ENCODE assay signal across 19 cellular contexts in genomic region chr13:27917121-27917947, GRCh38. TPM values are rescaled to one million over a fixed set of nuclear protein-coding genes. Genes with fewer than 3 reads are reported as not detected.
DNase-seq lines count a peak whose midpoint lies in the region; ATAC-seq and TF ChIP-seq lines count a peak whose summit lies in the region.
"Had no signal": no experiment of that assay in that cellular context is flagged by ENCODE, and none has a peak within 500 bp of the region (broad histone marks: within the 10 kb centered on the region; RNA-seq: fewer than 3 reads in every experiment).

No MANE protein-coding gene starts in this region.

- POLR2A ChIA-PET in IMR-90 (lab: Charles Lee; ENCODE audit: unreplicated experiment), result no interaction called here

- H3K4me3 Mint-ChIP-seq in central memory CD8-positive, alpha-beta T cell, result peak overlapping the region; percentile 53
- peak overlapping the region; percentile 76 for H3K4me3 Mint-ChIP-seq in neural crest cell

- no peaks in the 10 kb centered on the region for H3K36me3 ChIP-seq in IMR-90 (ENCODE audit: control insufficient read depth, insufficient read depth, low read length)
- H3K36me3 ChIP-seq: cardiac muscle cell had no signal

- H3K4me3 ChIP-seq in IMR-90 (ENCODE audit: insufficient read depth, low read depth, low read length), result no peak overlapping the region
- H3K4me3 ChIP-seq: cardiac muscle cell had no signal

- H3K27me3 Mint-ChIP-seq in central memory CD8-positive, alpha-beta T cell, result peaks cover 75% of the 10 kb centered on the region
- peaks cover 99% of the 10 kb centered on the region for H3K27me3 Mint-ChIP-seq in neural crest cell (ENCODE audit: low read depth)

- H3K4me2 ChIP-seq in IMR-90 (ENCODE audit: low read depth, low read length), result no peak overlapping the region

- H3K36me3 Mint-ChIP-seq in central memory CD8-positive, alpha-beta T cell (ENCODE audit: insufficient read depth), result peaks cover 2% of the 10 kb centered on the region
- H3K36me3 Mint-ChIP-seq in neural crest cell (ENCODE audit: low read depth), result peaks cover 2% of the 10 kb centered on the region

- H3K9me3 Mint-ChIP-seq in central memory CD8-positive, alpha-beta T cell, result no peaks in the 10 kb centered on the region
- no peaks in the 10 kb centered on the region for H3K9me3 Mint-ChIP-seq in neural crest cell

- no TSS peak for BruUV-seq in IMR-90 (replicated peaks; lab: Mats Ljungman, UMichigan)

- intact Hi-C loops in IMR-90 (cut with micrococcal nuclease), result no loop called here

- H3K4me1 Mint-ChIP-seq in central memory CD8-positive, alpha-beta T cell, result peaks cover 24% of the 10 kb centered on the region
- H3K4me1 Mint-ChIP-seq in neural crest cell, result peaks cover 21% of the 10 kb centered on the region

- H3K9me3 ChIP-seq in IMR-90 (ENCODE audit: control insufficient read depth, insufficient read depth, low read length), result peaks cover 10% of the 10 kb centered on the region; the same call in 1 of the 2 replicates

- no peak overlapping the region for H3K27ac Mint-ChIP-seq in central memory CD8-positive, alpha-beta T cell (ENCODE audit: low read depth)
- H3K27ac Mint-ChIP-seq in neural crest cell (ENCODE audit: unreplicated experiment), result no peak overlapping the region

- no peaks in the 10 kb centered on the region for H4K20me1 ChIP-seq in IMR-90 (ENCODE audit: insufficient read depth, low read length)

- no peak for TF ChIP-seq POLR2A in IMR-90 (IDR thresholded peaks at IDR 0.05; ENCODE audit: low read depth, low read length)

- peaks cover 3% of the 10 kb centered on the region; the same call in 1 of the 2 replicates for H3K4me1 ChIP-seq in IMR-90 (ENCODE audit: control insufficient read depth, insufficient read depth, low read length)

- no peak overlapping the region for H4K8ac ChIP-seq in IMR-90 (ENCODE audit: low read depth in 2 of 2, low read length in 2 of 2)

- no peak overlapping the region for H3K9ac ChIP-seq in IMR-90 (ENCODE audit: low read depth, low read length)

- no peak overlapping the region for H4K5ac ChIP-seq in IMR-90 (ENCODE audit: low read depth, low read length)

- no peak overlapping the region for H2AK9ac ChIP-seq in IMR-90 (replicated peaks; ENCODE audit: low read depth, low read length, poor library complexity)

- WGBS in IMR-90 (ENCODE audit: extremely low coverage in 2 of 2, insufficient read length in 1 of 2), 2 experiments, result 0% methylated on average over 2 of the region's 48 CpGs; no CpG with 5 or more reads in 1 of the 2 experiments

- peaks cover 73% of the 10 kb centered on the region for H3K27me3 ChIP-seq in IMR-90 (ENCODE audit: control insufficient read depth, insufficient read depth, low read length)

- no peak overlapping the region for H2BK15ac ChIP-seq in IMR-90 (ENCODE audit: low read depth, low read length)

- TF ChIP-seq CTCF in IMR-90 (conservative IDR thresholded peaks at IDR 0.05; ENCODE audit: low read depth, low read length), result no peak
- no peak for TF ChIP-seq CTCF in neural crest cell (conservative IDR thresholded peaks at IDR 0.05)

- H3K27ac ChIP-seq in IMR-90 (ENCODE audit: insufficient read depth, low read length), result no peak overlapping the region
- H3K27ac ChIP-seq: 22Rv1, cardiac muscle cell had no signal

- H3K9me1 ChIP-seq in IMR-90 (ENCODE audit: insufficient read depth, low read length), result no peaks in the 10 kb centered on the region

- H4K91ac ChIP-seq in IMR-90 (ENCODE audit: insufficient read depth, low read depth, low read length), result no peak overlapping the region

- H3K4ac ChIP-seq in IMR-90 (ENCODE audit: low read depth, low read length), result no peak overlapping the region

- in situ Hi-C loops in IMR-90 (cut with MboI; ENCODE audit: low sequenced_read_pairs), result no loop called here

- no peak overlapping the region for H3K56ac ChIP-seq in IMR-90 (ENCODE audit: extremely low read depth, insufficient read depth, low read length)

- DNase-seq in DMS53 (lab: John Stamatoyannopoulos, UW) (peak; percentile 37), DMS53 treated with DMSO at 0.1 percent for 48 hours (lab: John Stamatoyannopoulos, UW; ENCODE audit: unreplicated experiment) (no peak), IMR-90 (no peak), neural crest cell (ENCODE audit: low read depth, low spot score) (no peak), OCI-M2 (lab: John Stamatoyannopoulos, UW; ENCODE audit: unreplicated experiment) (no peak), HCEC 1CT (no peak)
- no peak for DNase-seq in central memory CD8-positive, alpha-beta T cell (ENCODE audit: low spot score in 2 of 2)
- DNase-seq: DMS79 treated with DMSO at 0.1 percent for 48 hours, kidney glomerular epithelial cell, NCI-H524 treated with DMSO at 0.1 percent for 48 hours had no signal

- dilution Hi-C loops in IMR-90 (cut with HindIII; ENCODE audit: low sequenced_read_pairs, unreplicated experiment), result no loop called here

- H2BK5ac ChIP-seq in IMR-90 (ENCODE audit: low read depth, low read length, poor library complexity, severe bottlenecking), result no peak overlapping the region

- no peak overlapping the region for H2BK120ac ChIP-seq in IMR-90 (ENCODE audit: low read depth, low read length)

- CTCF ChIA-PET in IMR-90 (lab: Yijun Ruan, JAX), result no interaction called here

- no peak overlapping the region for H2AFZ ChIP-seq in IMR-90 (replicated peaks; ENCODE audit: low read length, poor library complexity)

- H3K23ac ChIP-seq in IMR-90 (ENCODE audit: low read depth, low read length), result 0 out of 2 replicates have a peak overlapping the region, but pooled peaks have one; percentile 78

- no peak for ATAC-seq in IMR-90 (ENCODE audit: low read depth)
- ATAC-seq in central memory CD8-positive, alpha-beta T cell (replicated peaks; ENCODE audit: extremely low read depth, poor library complexity, severe bottlenecking), result no peak
- ATAC-seq in HG02870 (IDR thresholded peaks at IDR 0.05; ENCODE audit: unreplicated experiment), result no peak

- H2AK5ac ChIP-seq in IMR-90 (ENCODE audit: low read depth, low read length), result no peak overlapping the region

- no peak overlapping the region for H3K18ac ChIP-seq in IMR-90 (ENCODE audit: low read depth, low read length)

- H2BK20ac ChIP-seq in IMR-90 (ENCODE audit: low read depth, low read length), result no peak overlapping the region

- H3K79me1 ChIP-seq in IMR-90 (ENCODE audit: low read depth in 1 of 2, low read length in 2 of 2), result no peaks in the 10 kb centered on the region

- no peak for TF ChIP-seq RAD21 in IMR-90 (IDR thresholded peaks at IDR 0.05; ENCODE audit: low read length)

- H3K14ac ChIP-seq in IMR-90 (replicated peaks; ENCODE audit: low read depth, low read length), result no peak overlapping the region

TF ChIP-seq in IMR-90, 13 proteins besides CTCF, POLR2A, EP300 and RAD21:
- no peak for TF ChIP-seq ELK1 (IDR thresholded peaks at IDR 0.05; ENCODE audit: borderline replicate concordance, low read depth, low read length)
- TF ChIP-seq FOS (IDR thresholded peaks at IDR 0.05; ENCODE audit: low read depth, low read length), result no peak
- TF ChIP-seq SMC3 (IDR thresholded peaks at IDR 0.05; ENCODE audit: low read depth, low read length), result no peak
- TF ChIP-seq CHD1 (IDR thresholded peaks at IDR 0.05; ENCODE audit: low read depth, low read length), result no peak
- TF ChIP-seq NFE2L2 (IDR thresholded peaks at IDR 0.05; ENCODE audit: low read depth, low read length), result no peak
- TF ChIP-seq MXI1 (IDR thresholded peaks at IDR 0.05; ENCODE audit: borderline replicate concordance, low read depth, low read length), result no peak
- TF ChIP-seq, protein P1, sequence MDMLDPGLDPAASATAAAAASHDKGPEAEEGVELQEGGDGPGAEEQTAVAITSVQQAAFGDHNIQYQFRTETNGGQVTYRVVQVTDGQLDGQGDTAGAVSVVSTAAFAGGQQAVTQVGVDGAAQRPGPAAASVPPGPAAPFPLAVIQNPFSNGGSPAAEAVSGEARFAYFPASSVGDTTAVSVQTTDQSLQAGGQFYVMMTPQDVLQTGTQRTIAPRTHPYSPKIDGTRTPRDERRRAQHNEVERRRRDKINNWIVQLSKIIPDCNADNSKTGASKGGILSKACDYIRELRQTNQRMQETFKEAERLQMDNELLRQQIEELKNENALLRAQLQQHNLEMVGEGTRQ (IDR thresholded peaks at IDR 0.05; ENCODE audit: low read depth, low read length), result no peak
- TF ChIP-seq CEBPB (IDR thresholded peaks at IDR 0.05; ENCODE audit: low read depth, low read length), result no peak
- TF ChIP-seq RCOR1 (IDR thresholded peaks at IDR 0.05; ENCODE audit: insufficient replicate concordance, low read length), result no peak
- TF ChIP-seq RFX5 (IDR thresholded peaks at IDR 0.05; ENCODE audit: low read depth, low read length), result no peak
- no peak for TF ChIP-seq MAFK (IDR thresholded peaks at IDR 0.05; ENCODE audit: low read depth, low read length)
- no peak for TF ChIP-seq MAZ (IDR thresholded peaks at IDR 0.05; ENCODE audit: borderline replicate concordance, low read depth, low read length)
- no peak for TF ChIP-seq BHLHE40 (IDR thresholded peaks at IDR 0.05; ENCODE audit: low read depth, low read length)

RNA-seq across cellular contexts. Expression of gene PDX1, which starts 2.5 kb away (rescaled TPM):
- not detected in 2 replicates for total RNA-seq in IMR-90 (2012; rRNA removed)
- not detected in 2 replicates for polyA plus RNA-seq in IMR-90 (2012; rRNA removed)
- not detected in 2 replicates for polyA plus RNA-seq in IMR-90 (2012; cell fraction: cytosol; rRNA removed)
- not detected in 2 replicates for polyA plus RNA-seq in IMR-90 (2012; cell fraction: nucleus; rRNA removed; ENCODE audit: low replicate concordance)
- not detected in 2 replicates for total RNA-seq in neural crest cell
- total RNA-seq: activated CD8-positive, alpha-beta memory T cell treated with anti-CD3 and anti-CD28 coated beads for 36 hours; cardiac muscle cell; fibroblast of lung; M059J; pulmonary artery endothelial cell; SK-MEL-5; urinary bladder had no signal
- polyA plus RNA-seq: cardiac muscle cell, fibroblast of lung, urinary bladder had no signal

RNA-seq across cellular contexts. Expression of gene CDX2, which starts 51.8 kb away (rescaled TPM):
- not detected in 2 replicates for total RNA-seq in IMR-90 (2012; rRNA removed)
- polyA plus RNA-seq in IMR-90 (2012; rRNA removed), result not detected in 2 replicates
- polyA plus RNA-seq in IMR-90 (2012; cell fraction: cytosol; rRNA removed), result not detected in 2 replicates
- not detected in 2 replicates for polyA plus RNA-seq in IMR-90 (2012; cell fraction: nucleus; rRNA removed; ENCODE audit: low replicate concordance)
- 1.3 and 2.4 TPM in 2 replicates for total RNA-seq in neural crest cell
- total RNA-seq: activated CD8-positive, alpha-beta memory T cell treated with anti-CD3 and anti-CD28 coated beads for 36 hours; cardiac muscle cell; fibroblast of lung; M059J; pulmonary artery endothelial cell; urinary bladder had no signal
- polyA plus RNA-seq: cardiac muscle cell, fibroblast of lung, urinary bladder had no signal
